14 cellular contexts compared by ENCODE assay signal in genomic region chr16:84918006-84918909, GRCh38.
"Had no signal": no experiment of that assay in that cellular context is flagged by ENCODE, and none has a peak within 500 bp of the region (broad histone marks: within the 10 kb centered on the region; RNA-seq: fewer than 3 reads in every experiment).

No MANE protein-coding gene starts in this region.

- ATAC-seq: pancreas, T-helper 17 cell had no signal

- H3K9me3 ChIP-seq: adrenal gland, esophagus squamous epithelium, pancreas had no signal

- H3K4me2 ChIP-seq: neural progenitor cell had no signal

- DNase-seq: activated CD4-positive, alpha-beta T cell treated with anti-CD3 and anti-CD28 coated beads, Interleukin-2, amount 50 U/mL, for 48 hours; adrenal gland; cortex of kidney; effector CD8-positive, alpha-beta T cell; esophagus squamous epithelium; kidney; pancreas; stimulated activated CD4-positive, alpha-beta T cell treated with anti-CD3 and anti-CD28 coated beads, Interleukin-15, amount 100 ng/mL, for 24 hours; stimulated activated CD4-positive, alpha-beta T cell treated with anti-CD3 and anti-CD28 coated beads, Interleukin-4, amount 100 ng/mL, for 1 hour; stimulated activated naive CD4-positive, alpha-beta T cell treated with Interleukin-2 at 50 U/mL for 16 hours; substantia nigra; T-helper 17 cell had no signal

- H3K27me3 ChIP-seq: adrenal gland, neural progenitor cell, pancreas had no signal

- H3K9ac ChIP-seq: neural progenitor cell had no signal

- H3K4me1 ChIP-seq: neural progenitor cell, pancreas had no signal

- H2AFZ ChIP-seq: neural progenitor cell had no signal

- H3K27ac ChIP-seq: esophagus squamous epithelium, neural progenitor cell, pancreas, WERI-Rb-1 had no signal

- H3K36me3 ChIP-seq: adrenal gland, esophagus squamous epithelium, neural progenitor cell, pancreas, WERI-Rb-1 had no signal

- H3K4me3 ChIP-seq: adrenal gland, esophagus squamous epithelium, neural progenitor cell, pancreas had no signal
